In genomic region chr18:76621184-76621583, GRCh38 we compare ENCODE assay signal across 9 cellular contexts.
A peak's percentile ranks its signal among the peaks of the same experiment; 100 is the strongest.
DNase-seq lines count a peak whose midpoint lies in the region; TF ChIP-seq lines count a peak whose summit lies in the region.
"Had no signal": no experiment of that assay in that cellular context is flagged by ENCODE, and none has a peak within 500 bp of the region (broad histone marks: within the 10 kb centered on the region; RNA-seq: fewer than 3 reads in every experiment).

No MANE protein-coding gene starts in this region.

- dilution Hi-C loops in mammary epithelial cell (cut with HindIII; ENCODE audit: low sequenced_read_pairs), result loop anchor here (5.0 kb wide), 2 partner anchors 49 to 134 kb away; no protein-coding TSS in a partner anchor

- H3K27ac ChIP-seq in mammary epithelial cell (ENCODE audit: insufficient read depth, low read depth, low read length) (peak overlapping the region; percentile 61), liver (ENCODE audit: low read depth in 1 of 2, low read length in 2 of 2) (no peak overlapping the region), transverse colon (peak overlapping the region in 1 of 4 donors; percentile 69), right atrium auricular region (no peak overlapping the region)
- H3K27ac ChIP-seq in CD4-positive, alpha-beta memory T cell (ENCODE audit: low read depth, low read length), result no peak overlapping the region

- WGBS in mammary epithelial cell (ENCODE audit: low coverage, missing lambda C conversion rate), result 65% methylated on average over 8 of the region's 8 CpGs
- WGBS in liver, result 23% methylated on average over 8 of the region's 8 CpGs
- 33 to 42% methylated on average over 6 to 8 of the region's 8 CpGs for WGBS in transverse colon (ENCODE audit: low coverage in 1 of 2), 2 donors

- intact Hi-C loops in mammary epithelial cell (cut with micrococcal nuclease), result loop anchor here (2.0 kb wide), 2 partner anchors 66 to 88 kb away; no protein-coding TSS in a partner anchor
- intact Hi-C loops in transverse colon (cut with DNase I; ENCODE audit: low total_unique reads), result loop anchor here (5.0 kb wide), 1 partner anchor 219 kb away; no protein-coding TSS in a partner anchor
- intact Hi-C loops in CD4-positive, alpha-beta memory T cell (cut with micrococcal nuclease), result no loop called here

- no peak for TF ChIP-seq POLR2A in transverse colon (IDR thresholded peaks at IDR 0.05)

- CTCF ChIA-PET in mammary epithelial cell (lab: Charles Lee; ENCODE audit: low non-redundant PET), result interaction anchor here (0.6 to 0.8 kb wide), 2 partner anchors 56 to 164 kb away, joined by 3 to 4 read pairs; no protein-coding TSS in a partner anchor
- CTCF ChIA-PET in CD4-positive, alpha-beta memory T cell (lab: Charles Lee; ENCODE audit: partially characterized antibody), result interaction anchor here (0.7 to 1.2 kb wide), 2 partner anchors 221 to 281 kb away, joined by 3 read pairs; no protein-coding TSS in a partner anchor

- no peak overlapping the region for H3K27ac Mint-ChIP-seq in CD4-positive, alpha-beta memory T cell

- no peak for TF ChIP-seq EP300 in transverse colon (IDR thresholded peaks at IDR 0.05; ENCODE audit: low read depth)

- no peaks in the 10 kb centered on the region for H3K36me3 ChIP-seq in mammary epithelial cell (ENCODE audit: insufficient read depth, low read length)
- H3K36me3 ChIP-seq in liver (ENCODE audit: control insufficient read depth in 4 of 4, insufficient read depth in 3 of 4, low read depth in 1 of 4, low read length in 3 of 4), result no peaks in the 10 kb centered on the region
- no peaks in the 10 kb centered on the region for H3K36me3 ChIP-seq in transverse colon
- no peaks in the 10 kb centered on the region for H3K36me3 ChIP-seq in CD4-positive, alpha-beta memory T cell (ENCODE audit: insufficient read depth, low read length)
- no peaks in the 10 kb centered on the region for H3K36me3 ChIP-seq in right atrium auricular region

- H3K4me1 ChIP-seq in mammary epithelial cell (ENCODE audit: insufficient read depth, low read length) (peaks cover 41% of the 10 kb centered on the region), liver (ENCODE audit: control insufficient read depth in 4 of 4, insufficient read depth in 4 of 4, low read length in 3 of 4) (peaks cover 2 to 38% (median 27%) of the 10 kb centered on the region in 4 donors), transverse colon (peaks cover 6 to 24% (median 16%) of the 10 kb centered on the region in 4 donors), right atrium auricular region (peaks cover 0 to 28% of the 10 kb centered on the region in 2 donors)
- no peaks in the 10 kb centered on the region for H3K4me1 ChIP-seq in CD4-positive, alpha-beta memory T cell (ENCODE audit: insufficient read depth, low read length)

- TF ChIP-seq CTCF in mammary epithelial cell (conservative IDR thresholded peaks at IDR 0.05 in 1 of 2, IDR thresholded peaks at IDR 0.05 in 1 of 2; ENCODE audit: extremely low read depth in 1 of 2, insufficient read depth in 1 of 2, low read depth in 1 of 2, low read length in 2 of 2) (no peak), liver (IDR thresholded peaks at IDR 0.05; ENCODE audit: low read depth, low read length, missing input control) (no peak), transverse colon (IDR thresholded peaks at IDR 0.05) (no peak), right atrium auricular region (IDR thresholded peaks at IDR 0.05) (no peak)

- peak overlapping the region in 1 of 8 donors; percentile 60 for H3K4me3 Mint-ChIP-seq in CD4-positive, alpha-beta memory T cell

- DNase-seq in DMS79 treated with DMSO at 0.1 percent for 48 hours (lab: John Stamatoyannopoulos, UW) (peak; percentile 11), DMS79 (lab: John Stamatoyannopoulos, UW) (no peak), mammary epithelial cell (no peak), transverse colon (no peak), right atrium auricular region (ENCODE audit: low spot score) (no peak), HCEC 1CT (no peak)
- DNase-seq in CD4-positive, alpha-beta memory T cell, result no peak
- DNase-seq: SW 1271 had no signal

- no peaks in the 10 kb centered on the region for H3K9me3 Mint-ChIP-seq in CD4-positive, alpha-beta memory T cell

- H3K4me2 ChIP-seq in mammary epithelial cell (ENCODE audit: insufficient read depth, low read depth, low read length), result peak overlapping the region; percentile 85

- H3K27me3 ChIP-seq in mammary epithelial cell (ENCODE audit: insufficient read depth, low read length), result no peaks in the 10 kb centered on the region
- no peaks in the 10 kb centered on the region for H3K27me3 ChIP-seq in liver (ENCODE audit: control insufficient read depth in 4 of 4, insufficient read depth in 4 of 4, low read length in 3 of 4)
- H3K27me3 ChIP-seq in transverse colon, result no peaks in the 10 kb centered on the region
- peaks cover 4% of the 10 kb centered on the region for H3K27me3 ChIP-seq in CD4-positive, alpha-beta memory T cell (ENCODE audit: insufficient read depth, low read length)
- no peaks in the 10 kb centered on the region for H3K27me3 ChIP-seq in right atrium auricular region

- no peaks in the 10 kb centered on the region for H4K20me1 ChIP-seq in mammary epithelial cell (ENCODE audit: insufficient read depth, low read length)

- TF ChIP-seq RAD21 in liver (IDR thresholded peaks at IDR 0.05), result no peak

- H3K4me3 ChIP-seq in mammary epithelial cell (replicated peaks in 1 of 3; ENCODE audit: insufficient read depth in 1 of 3, low read depth in 2 of 3, low read length in 3 of 3) (no peak overlapping the region), liver (ENCODE audit: low read depth in 1 of 3, low read length in 3 of 3) (peak overlapping the region in 1 of 3 donors; percentile 33), transverse colon (peak overlapping the region in 3 of 4 donors; percentile 5 to 26 (median 14)), right atrium auricular region (peak overlapping the region in 1 of 2 donors; percentile 46)
- no peak overlapping the region for H3K4me3 ChIP-seq in CD4-positive, alpha-beta memory T cell (ENCODE audit: low read length in 2 of 2)

- H3K9me3 ChIP-seq in mammary epithelial cell (replicated peaks; ENCODE audit: insufficient read depth, low read length), result no peaks in the 10 kb centered on the region
- H3K9me3 ChIP-seq in liver (ENCODE audit: control insufficient read depth in 4 of 4, low read length in 3 of 4), result no peaks in the 10 kb centered on the region
- no peaks in the 10 kb centered on the region for H3K9me3 ChIP-seq in transverse colon
- H3K9me3 ChIP-seq in CD4-positive, alpha-beta memory T cell (ENCODE audit: control insufficient read depth in 1 of 2, low read length in 2 of 2), result no peaks in the 10 kb centered on the region
- no peaks in the 10 kb centered on the region for H3K9me3 ChIP-seq in right atrium auricular region

- H3K9ac ChIP-seq in mammary epithelial cell (ENCODE audit: insufficient read depth, low read length) (peak overlapping the region; percentile 45), liver (ENCODE audit: low read depth in 1 of 2, low read length in 2 of 2) (no peak overlapping the region)

- POLR2A ChIA-PET in CD4-positive, alpha-beta memory T cell (lab: Charles Lee; ENCODE audit: partially characterized antibody), result no interaction called here

- H2AFZ ChIP-seq in mammary epithelial cell (ENCODE audit: low read depth, low read length), result peak overlapping the region; percentile 88

- peaks cover 25 to 47% of the 10 kb centered on the region in 2 donors for H3K27me3 Mint-ChIP-seq in CD4-positive, alpha-beta memory T cell

- BruUV-seq in mammary epithelial cell (replicated peaks; lab: Mats Ljungman, UMichigan), result no TSS peak

- in situ Hi-C loops in mammary epithelial cell (cut with MboI; ENCODE audit: low sequenced_read_pairs in 2 of 2), result loop anchor here in 1 of 2 donors (25.0 kb wide), 1 partner anchor 134 kb away; the partner anchor contains the start of gene ZNF516
- in situ Hi-C loops in transverse colon (cut with MboI; ENCODE audit: low pct_ligation_motif_present in 1 of 4, low pct_unique_long_range_greater_than_20kb in 1 of 4, low sequenced_read_pairs in 3 of 4), result no loop called here

- H3K4me1 Mint-ChIP-seq in CD4-positive, alpha-beta memory T cell, result peaks cover 0 to 9% (median 3%) of the 10 kb centered on the region in 4 donors

- no peaks in the 10 kb centered on the region for H3K36me3 Mint-ChIP-seq in CD4-positive, alpha-beta memory T cell

- H3K79me2 ChIP-seq in mammary epithelial cell (ENCODE audit: insufficient read depth, low read length), result no peaks in the 10 kb centered on the region

TF ChIP-seq in liver, 16 proteins besides CTCF, POLR2A, EP300 and RAD21:
- TF ChIP-seq FOXA2 (IDR thresholded peaks at IDR 0.05) (peak; percentile 18), HNF4A (conservative IDR thresholded peaks at IDR 0.05) (peak in 1 of 2 donors; percentile 21), EGR1 (IDR thresholded peaks at IDR 0.05; ENCODE audit: low read depth in 2 of 2) (no peak)
TF ChIP-seq in liver: peak in this region for 2.

Comparison
In these comparisons a context has a peak if more than half of its experiments do, and no peak if none do; other contexts are left out.
1. H3K4me3 ChIP-seq: peak in transverse colon (3 of 4); none in mammary epithelial cell (0 of 3) and CD4-positive, alpha-beta memory T cell (0 of 2).